In the genomic region with DNA sequence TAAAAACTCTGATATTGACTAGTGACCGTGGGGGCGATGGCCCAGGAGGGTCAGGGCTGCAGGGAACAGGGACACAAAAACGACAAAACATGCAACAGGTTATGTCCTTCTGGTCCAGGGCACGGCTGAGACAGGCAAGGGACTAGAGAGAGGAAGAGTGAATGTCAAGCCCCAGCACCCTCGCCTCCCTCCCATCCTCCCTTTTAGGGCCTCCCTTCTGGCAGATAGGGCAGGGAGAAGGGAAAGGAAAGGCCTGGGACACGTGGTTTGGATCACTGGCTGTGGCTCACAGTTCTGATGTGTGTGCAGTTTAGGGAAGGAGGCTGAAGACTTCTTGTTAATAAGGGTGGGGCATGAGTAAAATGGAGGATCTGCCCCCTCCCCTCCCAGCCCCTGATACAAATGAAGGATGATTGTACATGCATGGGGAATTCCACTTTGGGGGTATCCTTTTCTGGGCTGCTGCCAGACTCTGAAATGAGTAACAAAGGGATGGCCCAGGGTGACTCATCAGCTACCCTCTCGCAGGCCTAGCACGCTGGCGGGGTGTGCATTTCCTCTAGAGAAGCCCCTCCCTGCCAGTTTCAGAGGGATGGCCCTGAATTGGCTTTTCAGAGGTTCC, we compare ENCODE assay signal across 8 cellular contexts.
DNase-seq lines count a peak whose midpoint lies in the region; ATAC-seq lines count a peak whose summit lies in the region.

No MANE protein-coding gene starts in this region.

- no peaks in the 10 kb centered on the region for H3K9me3 ChIP-seq in iPS-18a (ENCODE audit: control insufficient read depth, low read depth, low read length)

- DNase-seq in Ammon's horn (ENCODE audit: low spot score) (peak; percentile 60), amniotic epithelial cell (ENCODE audit: low read depth) (peak; percentile 89), NCI-H1694 treated with DMSO at 0.1 percent for 48 hours (lab: John Stamatoyannopoulos, UW) (no peak)
- DNase-seq in stimulated activated CD4-positive, alpha-beta T cell treated with anti-CD3 and anti-CD28 coated beads, Interleukin-15, amount 100 ng/mL, for 24 hours, result peak; percentile 92

- H3K9me3 Mint-ChIP-seq in T-helper 1 cell treated with Interleukin-12 subunit alpha and Interleukin-12 subunit beta and Interleukin-4 antibody, amounts not matched to agents 30 μg/mL and 1 μg/mL, for 36 hours, result no peaks in the 10 kb centered on the region

- H3K36me3 ChIP-seq in iPS-18a (ENCODE audit: control insufficient read depth, low read depth, low read length), result no peaks in the 10 kb centered on the region

- H3K27ac Mint-ChIP-seq in T-helper 1 cell treated with Interleukin-12 subunit alpha and Interleukin-12 subunit beta and Interleukin-4 antibody, amounts not matched to agents 30 μg/mL and 1 μg/mL, for 36 hours, result peak overlapping the region; percentile 95

- H3K36me3 Mint-ChIP-seq in T-helper 1 cell treated with Interleukin-12 subunit alpha and Interleukin-12 subunit beta and Interleukin-4 antibody, amounts not matched to agents 30 μg/mL and 1 μg/mL, for 36 hours (ENCODE audit: low read depth), result peaks cover 64% of the 10 kb centered on the region

- H3K4me1 Mint-ChIP-seq in T-helper 1 cell treated with Interleukin-12 subunit alpha and Interleukin-12 subunit beta and Interleukin-4 antibody, amounts not matched to agents 30 μg/mL and 1 μg/mL, for 36 hours (ENCODE audit: low read depth), result peaks cover 65% of the 10 kb centered on the region

- no peaks in the 10 kb centered on the region for H3K27me3 Mint-ChIP-seq in T-helper 1 cell treated with Interleukin-12 subunit alpha and Interleukin-12 subunit beta and Interleukin-4 antibody, amounts not matched to agents 30 μg/mL and 1 μg/mL, for 36 hours (ENCODE audit: low read depth)

- H3K4me3 Mint-ChIP-seq in T-helper 1 cell treated with Interleukin-12 subunit alpha and Interleukin-12 subunit beta and Interleukin-4 antibody, amounts not matched to agents 30 μg/mL and 1 μg/mL, for 36 hours, result peak overlapping the region; percentile 84

- peak; percentile 94 for ATAC-seq in GM19395 (IDR thresholded peaks at IDR 0.05; ENCODE audit: unreplicated experiment)
- ATAC-seq in HG03460 (IDR thresholded peaks at IDR 0.05; ENCODE audit: unreplicated experiment), result peak; percentile 98

- peak overlapping the region; percentile 34 for H3K27ac ChIP-seq in iPS-18a (ENCODE audit: low read length)

- H3K27me3 ChIP-seq in iPS-18a (ENCODE audit: control insufficient read depth, insufficient read depth, low read length), result peaks cover 39% of the 10 kb centered on the region

- peak overlapping the region; percentile 26 for H3K9ac ChIP-seq in iPS-18a (ENCODE audit: low read length)

- H3K4me1 ChIP-seq in iPS-18a (ENCODE audit: control insufficient read depth, low read depth, low read length), result peaks cover 29% of the 10 kb centered on the region

- H3K4me3 ChIP-seq in iPS-18a (ENCODE audit: low read length), result no peak overlapping the region
